8 cellular contexts compared by ENCODE assay signal in the genomic region with DNA sequence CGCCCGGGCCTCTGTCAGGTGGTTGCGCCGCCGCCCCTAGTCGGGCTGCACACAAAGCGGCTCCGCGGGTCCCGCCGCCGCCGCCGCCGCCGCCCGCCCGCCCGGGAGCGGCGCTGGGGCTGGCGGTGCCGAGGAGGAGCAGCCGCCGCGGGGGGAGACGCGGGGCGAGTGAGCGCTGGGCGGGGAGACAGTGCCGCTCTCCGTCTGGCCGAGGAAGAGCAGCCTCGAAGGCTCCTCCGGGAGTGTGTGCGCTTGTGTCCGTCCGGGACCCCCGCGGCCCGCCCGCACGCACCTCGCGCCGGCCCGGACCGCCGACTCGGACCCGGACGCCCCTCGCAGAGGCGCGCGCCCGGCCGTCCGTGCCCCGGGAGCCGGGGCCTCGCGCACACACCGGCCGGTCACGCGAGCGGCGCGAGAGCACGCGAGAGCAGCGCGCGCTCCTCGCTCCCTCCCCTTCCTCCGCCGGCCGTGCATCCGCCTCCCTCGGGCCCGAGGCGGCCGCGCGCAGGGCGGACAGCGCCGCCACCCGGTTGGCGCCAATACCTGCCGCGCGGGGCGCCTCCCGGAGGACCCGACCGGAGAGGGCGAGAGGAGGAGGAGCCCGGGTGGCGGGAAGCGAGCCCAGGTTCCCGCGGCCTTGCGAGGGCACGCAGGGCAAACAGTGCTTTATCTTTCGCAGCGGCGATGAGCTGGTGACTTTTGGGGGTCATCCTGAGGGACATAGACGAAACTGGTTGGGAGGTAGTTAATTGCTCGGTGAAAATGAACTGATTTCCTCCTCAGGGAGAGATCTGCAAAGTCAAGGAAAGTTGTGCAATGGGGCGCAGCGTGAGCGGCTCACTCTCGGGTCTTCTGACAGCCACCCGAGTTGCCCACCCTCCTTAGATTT. TPM values are rescaled to one million over a fixed set of nuclear protein-coding genes. Genes with fewer than 3 reads are reported as not detected.
DNase-seq lines count a peak whose midpoint lies in the region; ATAC-seq lines count a peak whose summit lies in the region.

A gene with protein sequence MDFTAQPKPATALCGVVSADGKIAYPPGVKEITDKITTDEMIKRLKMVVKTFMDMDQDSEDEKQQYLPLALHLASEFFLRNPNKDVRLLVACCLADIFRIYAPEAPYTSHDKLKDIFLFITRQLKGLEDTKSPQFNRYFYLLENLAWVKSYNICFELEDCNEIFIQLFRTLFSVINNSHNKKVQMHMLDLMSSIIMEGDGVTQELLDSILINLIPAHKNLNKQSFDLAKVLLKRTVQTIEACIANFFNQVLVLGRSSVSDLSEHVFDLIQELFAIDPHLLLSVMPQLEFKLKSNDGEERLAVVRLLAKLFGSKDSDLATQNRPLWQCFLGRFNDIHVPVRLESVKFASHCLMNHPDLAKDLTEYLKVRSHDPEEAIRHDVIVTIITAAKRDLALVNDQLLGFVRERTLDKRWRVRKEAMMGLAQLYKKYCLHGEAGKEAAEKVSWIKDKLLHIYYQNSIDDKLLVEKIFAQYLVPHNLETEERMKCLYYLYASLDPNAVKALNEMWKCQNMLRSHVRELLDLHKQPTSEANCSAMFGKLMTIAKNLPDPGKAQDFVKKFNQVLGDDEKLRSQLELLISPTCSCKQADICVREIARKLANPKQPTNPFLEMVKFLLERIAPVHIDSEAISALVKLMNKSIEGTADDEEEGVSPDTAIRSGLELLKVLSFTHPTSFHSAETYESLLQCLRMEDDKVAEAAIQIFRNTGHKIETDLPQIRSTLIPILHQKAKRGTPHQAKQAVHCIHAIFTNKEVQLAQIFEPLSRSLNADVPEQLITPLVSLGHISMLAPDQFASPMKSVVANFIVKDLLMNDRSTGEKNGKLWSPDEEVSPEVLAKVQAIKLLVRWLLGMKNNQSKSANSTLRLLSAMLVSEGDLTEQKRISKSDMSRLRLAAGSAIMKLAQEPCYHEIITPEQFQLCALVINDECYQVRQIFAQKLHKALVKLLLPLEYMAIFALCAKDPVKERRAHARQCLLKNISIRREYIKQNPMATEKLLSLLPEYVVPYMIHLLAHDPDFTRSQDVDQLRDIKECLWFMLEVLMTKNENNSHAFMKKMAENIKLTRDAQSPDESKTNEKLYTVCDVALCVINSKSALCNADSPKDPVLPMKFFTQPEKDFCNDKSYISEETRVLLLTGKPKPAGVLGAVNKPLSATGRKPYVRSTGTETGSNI (N-terminal part only) (minus strand): TSS at position 423 of the 889 bp plus-strand sequence. CDS start 1,334 bp downstream, outside the sequence.

- H3K4me1 ChIP-seq in right cardiac atrium (ENCODE audit: control insufficient read depth, insufficient read depth, low read length) (no peaks in the 10 kb centered on the region), rectal smooth muscle tissue (ENCODE audit: control insufficient read depth, insufficient read depth, low read length) (peaks cover 10% of the 10 kb centered on the region), aorta (ENCODE audit: control insufficient read depth in 1 of 2, insufficient read depth in 2 of 2, low read length in 2 of 2) (no peaks in the 10 kb centered on the region)

- under 1% methylated on average over 117 of the region's 117 CpGs for WGBS in right cardiac atrium
- 1% methylated on average over 38 to 117 of the region's 117 CpGs for WGBS in aorta, 2 donors

- H3K27me3 ChIP-seq in right cardiac atrium (ENCODE audit: control insufficient read depth, insufficient read depth) (no peaks in the 10 kb centered on the region), rectal smooth muscle tissue (ENCODE audit: control insufficient read depth, insufficient read depth, low read length) (no peaks in the 10 kb centered on the region), aorta (ENCODE audit: control insufficient read depth in 1 of 2, insufficient read depth in 2 of 2, low read length in 1 of 2) (no peaks in the 10 kb centered on the region)

- H3K9ac ChIP-seq in rectal smooth muscle tissue (ENCODE audit: low read length) = peak within 1 kb of the TSS; percentile 74

- H3K4me3 ChIP-seq in right cardiac atrium (ENCODE audit: low read length) (peak within 1 kb of the TSS; percentile 98), rectal smooth muscle tissue (ENCODE audit: low read length) (peak within 1 kb of the TSS; percentile 87), aorta (ENCODE audit: low read length in 2 of 2) (peak within 1 kb of the TSS; percentile 81 to 94)

- intact Hi-C loops in right cardiac atrium (cut with DNase I) = loop anchor here (2.0 to 10.0 kb wide), 7 partner anchors 80 to 513 kb away; partner anchors contain the start of genes UBE2K (in 3 of the 4), N4BP2 (in 1 of the 4) and UGDH (in 1 of the 4)
- intact Hi-C loops in aorta (cut with DNase I) = loop anchor here (1.0 to 10.0 kb wide), 6 partner anchors 63 to 519 kb away; partner anchors contain the start of genes LIAS (in 1 of the 2), RPL9 (in 1 of the 2) and UBE2K (in 1 of the 2)

- H3K36me3 ChIP-seq in rectal smooth muscle tissue (ENCODE audit: control insufficient read depth, insufficient read depth, low read length) (peaks cover 2% of the 10 kb centered on the region), aorta (ENCODE audit: control insufficient read depth in 1 of 2, insufficient read depth in 2 of 2, low read length in 1 of 2) (no peaks in the 10 kb centered on the region)

- H3K27ac ChIP-seq in right cardiac atrium (ENCODE audit: low read length) = peak within 1 kb of the TSS; percentile 93
- H3K27ac ChIP-seq in rectal smooth muscle tissue (ENCODE audit: low read depth, low read length) = peak within 1 kb of the TSS; percentile 86
- H3K27ac ChIP-seq in aorta (ENCODE audit: low read depth in 1 of 2, low read length in 2 of 2) = peak within 1 kb of the TSS; percentile 31 to 77

- DNase-seq in NCI-H1694 treated with DMSO at 0.1 percent for 48 hours (lab: John Stamatoyannopoulos, UW) (peak; percentile 67), T-helper 2 cell (peak; percentile 83 to 96 (median 84)), anterior cingulate cortex (lab: John Stamatoyannopoulos, UW) (peak in 57 of 58 donors; percentile 30 to 91 (median 82)), right cardiac atrium (peak; percentile 89 to 96 (median 95)), aorta (peak; percentile 92 to 95)

- peak; percentile 83 for ATAC-seq in GM18498 (IDR thresholded peaks at IDR 0.05; ENCODE audit: unreplicated experiment)
- ATAC-seq in HG02938 (IDR thresholded peaks at IDR 0.05; ENCODE audit: unreplicated experiment) = peak; percentile 67
- peak; percentile 92 to 95 for ATAC-seq in right cardiac atrium
- peak; percentile 95 for ATAC-seq in aorta (ENCODE audit: low FRiP score)

- H3K9me3 ChIP-seq in right cardiac atrium (ENCODE audit: control insufficient read depth, low read length) = no peaks in the 10 kb centered on the region
- H3K9me3 ChIP-seq in aorta (ENCODE audit: control insufficient read depth, low read length) = no peaks in the 10 kb centered on the region

RNA-seq across cellular contexts. Expression of the gene that starts here (rescaled TPM):
- 10 to 100 TPM; 30.0 to 37.3 (median 36.5) TPM for total RNA-seq in right cardiac atrium
- 13.9 TPM for polyA plus RNA-seq in right cardiac atrium
- 10 to 100 TPM; 50.9 to 73.3 TPM for total RNA-seq in aorta
- 10 to 100 TPM; 13.8 TPM for polyA plus RNA-seq in aorta

Comparison
In these comparisons a context has a peak if more than half of its experiments do, and no peak if none do; other contexts are left out.
1. Peak in every context shown above with its lines: DNase-seq, ATAC-seq, H3K4me3 ChIP-seq and H3K27ac ChIP-seq.